8 cellular contexts compared by ENCODE assay signal in genomic region chr1:32179443-32180185, GRCh38. TPM values are rescaled to one million over a fixed set of nuclear protein-coding genes. Genes with fewer than 3 reads are reported as not detected.
DNase-seq lines count a peak whose midpoint lies in the region; ATAC-seq and TF ChIP-seq lines count a peak whose summit lies in the region.

Gene TXLNA (plus strand): TSS chr1:32179675. CDS start chr1:32180346, 671 bp downstream.

- DNase-seq in AG10803 (ENCODE audit: low read depth) (peak; percentile 92), NCI-H446 treated with DMSO at 0.1 percent for 48 hours (lab: John Stamatoyannopoulos, UW) (peak; percentile 82), cerebellum (ENCODE audit: low spot score) (peak; percentile 97), kidney glomerular epithelial cell (lab: John Stamatoyannopoulos, UW) (peak; percentile 80)
- DNase-seq in activated CD4-positive, alpha-beta T cell treated with anti-CD3 and anti-CD28 coated beads for 1 hour = peak; percentile 81
- DNase-seq in stimulated activated CD4-positive, alpha-beta T cell treated with anti-CD3 and anti-CD28 coated beads, Interleukin-1b, Interleukin-23, amount 100 ng/mL, for 1 hour (ENCODE audit: low read depth in 2 of 2) = peak; percentile 72 to 74

- TF ChIP-seq CTCF in AG10803 (conservative IDR thresholded peaks at IDR 0.05; ENCODE audit: low read length) = peak; percentile 13; the same call in 1 of the 2 replicates

- H3K4me3 ChIP-seq in AG10803 (ENCODE audit: low read length) = peak within 1 kb of the TSS; percentile 80

- ATAC-seq in GM19035 (IDR thresholded peaks at IDR 0.05; ENCODE audit: unreplicated experiment) (peak; percentile 88), HG03342 (IDR thresholded peaks at IDR 0.05; ENCODE audit: unreplicated experiment) (peak; percentile 80)

RNA-seq across cellular contexts. Expression of gene TXLNA, which starts in this region (rescaled TPM):
- 21.4 TPM for total RNA-seq in cerebellum

Comparison
In these comparisons a context has a peak if more than half of its experiments do, and no peak if none do; other contexts are left out.
1. Peak in every context shown above with its lines: DNase-seq, ATAC-seq and H3K4me3 ChIP-seq.